In the genomic region with DNA sequence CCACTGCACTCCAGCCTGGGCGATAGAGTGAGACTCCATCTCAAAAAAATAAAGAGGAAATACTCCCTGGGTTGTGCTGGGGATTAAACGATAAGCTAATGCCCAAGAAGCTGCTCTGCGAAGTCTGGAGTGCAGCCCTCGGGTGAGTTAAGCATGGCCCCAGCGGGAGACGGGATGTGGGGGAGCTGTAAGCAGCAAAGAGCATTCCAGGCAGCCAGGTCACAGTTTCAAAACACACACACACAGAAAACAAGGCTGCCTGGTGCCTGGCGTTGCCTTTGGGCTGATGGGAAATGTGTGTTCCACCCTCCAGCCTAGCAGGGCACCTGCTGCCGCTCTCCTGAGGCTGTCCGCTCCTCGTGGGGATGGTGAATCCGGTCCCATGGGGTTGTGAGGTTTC, we compare ENCODE assay signal across 16 cellular contexts. TPM values are rescaled to one million over a fixed set of nuclear protein-coding genes. Genes with fewer than 3 reads are reported as not detected.
DNase-seq lines count a peak whose midpoint lies in the region; TF ChIP-seq lines count a peak whose summit lies in the region.
"Had no signal": no experiment of that assay in that cellular context is flagged by ENCODE, and none has a peak within 500 bp of the region (broad histone marks: within the 10 kb centered on the region; RNA-seq: fewer than 3 reads in every experiment).

No MANE protein-coding gene starts in this region.

- no peak overlapping the region for H3K4me3 ChIP-seq in smooth muscle cell
- H3K4me3 ChIP-seq: body of pancreas, stomach had no signal

- no peak overlapping the region for H3K9ac ChIP-seq in smooth muscle cell (ENCODE audit: low read depth)
- H3K9ac ChIP-seq: parathyroid adenoma had no signal

- TF ChIP-seq CTCF in smooth muscle cell (IDR thresholded peaks at IDR 0.05; ENCODE audit: borderline replicate concordance, insufficient read depth, poor library complexity, severe bottlenecking), result no peak

- no peaks in the 10 kb centered on the region for H4K20me1 ChIP-seq in smooth muscle cell (ENCODE audit: low read depth)

- DNase-seq in GM04503 (ENCODE audit: low read depth) (peak; percentile 39), amniotic epithelial cell (ENCODE audit: low read depth) (peak; percentile 99), iPS-NIHi11 (ENCODE audit: low spot score) (peak; percentile 49), smooth muscle cell (lab: John Stamatoyannopoulos, UW; ENCODE audit: unreplicated experiment) (peak; percentile 13)
- DNase-seq in stimulated activated CD4-positive, alpha-beta T cell treated with anti-CD3 and anti-CD28 coated beads, Interleukin-2, amount 100 ng/mL, for 48 hours, result no peak
- DNase-seq in activated CD4-positive, alpha-beta T cell treated with anti-CD3 and anti-CD28 coated beads for 48 hours, result no peak
- no peak for DNase-seq in activated CD8-positive, alpha-beta memory T cell treated with anti-CD3 and anti-CD28 coated beads, Interleukin-2, amount 50 U/mL, for 48 hours
- DNase-seq: activated CD8-positive, alpha-beta memory T cell treated with anti-CD3 and anti-CD28 coated beads, Interleukin-2, amount 10 ng/mL, durations not matched to agents 7 days and 5 days; body of pancreas; CD8-positive, alpha-beta memory T cell; effector CD4-positive, alpha-beta T cell; foreskin melanocyte; GDM1; NCI-H526; stomach had no signal

- no peak overlapping the region for H3K27ac ChIP-seq in smooth muscle cell (ENCODE audit: low read depth)
- H3K27ac ChIP-seq: body of pancreas, parathyroid adenoma, stomach had no signal

- no peaks in the 10 kb centered on the region for H3K36me3 ChIP-seq in smooth muscle cell (ENCODE audit: low read depth)

- WGBS in smooth muscle cell (ENCODE audit: low lambda C conversion rate), result 54% methylated on average over 11 of the region's 11 CpGs

- no peaks in the 10 kb centered on the region for H3K79me2 ChIP-seq in smooth muscle cell (ENCODE audit: low read depth)
- H3K79me2 ChIP-seq: parathyroid adenoma had no signal

- no peaks in the 10 kb centered on the region for H3K27me3 ChIP-seq in smooth muscle cell (ENCODE audit: low read depth)
- H3K27me3 ChIP-seq: body of pancreas, stomach had no signal

- H3K9me3 ChIP-seq in smooth muscle cell (replicated peaks; ENCODE audit: low read depth), result no peaks in the 10 kb centered on the region
- H3K9me3 ChIP-seq: body of pancreas, stomach had no signal

- no peaks in the 10 kb centered on the region for H3K4me1 ChIP-seq in smooth muscle cell (ENCODE audit: low read depth)
- H3K4me1 ChIP-seq: body of pancreas, parathyroid adenoma had no signal

- H2AFZ ChIP-seq in smooth muscle cell (ENCODE audit: low read depth), result no peak overlapping the region
- H2AFZ ChIP-seq: parathyroid adenoma had no signal

- H3K4me2 ChIP-seq in smooth muscle cell, result peak overlapping the region; percentile 55

- H3F3A ChIP-seq in smooth muscle cell (ENCODE audit: low read depth), result no peaks in the 10 kb centered on the region

RNA-seq across cellular contexts. Expression of a gene that starts 24.1 kb away (rescaled TPM):
- total RNA-seq in smooth muscle cell, result 27.6 and 34.7 TPM in 2 replicates
- polyA plus RNA-seq in smooth muscle cell, result 22.4 and 32.9 TPM in 2 replicates

Comparison
In these comparisons a context has a peak if more than half of its experiments do, and no peak if none do; other contexts are left out.
1. DNase-seq: peak in GM04503 (single experiment), amniotic epithelial cell (single experiment), iPS-NIHi11 (single experiment) and smooth muscle cell (single experiment); none in stimulated activated CD4-positive, alpha-beta T cell treated with anti-CD3 and anti-CD28 coated beads, Interleukin-2, amount 100 ng/mL, for 48 hours (0 of 2), activated CD4-positive, alpha-beta T cell treated with anti-CD3 and anti-CD28 coated beads for 48 hours (single experiment) and activated CD8-positive, alpha-beta memory T cell treated with anti-CD3 and anti-CD28 coated beads, Interleukin-2, amount 50 U/mL, for 48 hours (single experiment).